In the genomic region with DNA sequence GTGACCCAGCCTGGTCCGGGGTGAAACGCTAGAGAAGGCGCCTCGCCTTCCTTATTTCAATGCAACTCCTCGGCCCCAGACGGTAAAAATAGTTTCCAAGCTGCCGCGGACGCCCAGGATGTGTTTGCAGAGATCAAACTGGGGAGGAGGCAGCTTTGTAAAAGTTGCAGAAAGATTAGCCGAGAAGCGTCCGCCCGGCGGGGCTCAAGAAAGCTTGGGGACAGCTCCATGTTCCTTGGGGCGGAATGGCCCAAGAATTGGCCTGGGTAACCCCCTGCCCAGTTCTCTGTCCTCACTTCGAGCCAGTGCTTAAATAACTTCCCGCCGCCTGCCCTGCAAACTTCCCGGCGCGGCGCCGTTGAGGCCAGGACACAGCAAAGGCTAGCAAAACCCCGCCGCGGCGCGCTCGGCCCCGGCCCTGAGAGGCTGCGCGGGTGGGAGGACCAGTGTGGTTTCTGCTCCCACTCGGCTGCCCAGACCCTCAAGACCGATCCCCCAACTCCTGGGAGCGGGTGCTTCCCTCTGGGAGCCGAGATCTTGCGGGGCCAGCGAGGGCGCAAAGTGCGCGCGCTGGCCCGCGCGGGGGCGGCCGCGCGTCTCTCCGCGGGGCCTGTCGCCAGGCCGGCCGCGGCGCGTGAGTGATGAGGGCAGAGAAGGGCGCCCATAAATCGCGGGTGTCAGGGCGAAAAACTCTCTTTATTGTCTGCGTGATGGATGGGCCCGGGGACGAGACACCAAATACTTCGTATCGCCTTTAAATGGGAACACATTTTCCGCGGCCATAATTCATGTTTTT, we compare ENCODE assay signal across 8 cellular contexts. TPM values are rescaled to one million over a fixed set of nuclear protein-coding genes. Genes with fewer than 3 reads are reported as not detected.
DNase-seq lines count a peak whose midpoint lies in the region; TF ChIP-seq lines count a peak whose summit lies in the region.

No MANE protein-coding gene starts in this region.

- no peaks in the 10 kb centered on the region for H3K9me3 ChIP-seq in mucosa of rectum (ENCODE audit: control insufficient read depth in 2 of 2, low read length in 2 of 2)

- peaks cover 5 to 16% of the 10 kb centered on the region in 2 donors for H3K4me1 ChIP-seq in mucosa of rectum (ENCODE audit: control insufficient read depth in 2 of 2, insufficient read depth in 2 of 2, low read length in 2 of 2)

- no peaks in the 10 kb centered on the region for H3K36me3 ChIP-seq in mucosa of rectum (ENCODE audit: control insufficient read depth in 2 of 2, insufficient read depth in 2 of 2, low read length in 2 of 2)

- no peak for TF ChIP-seq CTCF in LNCaP clone FGC (IDR thresholded peaks at IDR 0.05; ENCODE audit: control insufficient read depth, extremely low read depth, insufficient read depth)

- H3K4me3 ChIP-seq in LNCaP clone FGC (ENCODE audit: low read depth, low read length), result peak overlapping the region; percentile 79
- peak overlapping the region; percentile 74 to 82 for H3K4me3 ChIP-seq in mucosa of rectum (ENCODE audit: low read length in 2 of 2)

- peak overlapping the region in 1 of 2 donors; percentile 32 for H3K27ac ChIP-seq in mucosa of rectum (ENCODE audit: low read depth in 2 of 2, low read length in 2 of 2)

- DNase-seq in AG08395 (ENCODE audit: low spot score), result peak; percentile 32
- no peak for DNase-seq in LNCaP clone FGC (ENCODE audit: low read depth)
- peak; percentile 73 for DNase-seq in ecto neural progenitor cell (ENCODE audit: low spot score)
- DNase-seq in HuH-7 (ENCODE audit: low spot score), result no peak
- no peak for DNase-seq in SK-N-DZ (ENCODE audit: low spot score)
- DNase-seq in germinal center (ENCODE audit: low spot score), result no peak
- DNase-seq in activated effector memory CD4-positive, alpha-beta T cell treated with anti-CD3 and anti-CD28 coated beads, Interleukin-2, amount 50 U/mL, for 16 hours, result no peak

- H3K9ac ChIP-seq in mucosa of rectum (ENCODE audit: low read depth in 1 of 2, low read length in 2 of 2), result peak overlapping the region in 1 of 2 donors; percentile 47

- peaks cover 2 to 15% of the 10 kb centered on the region in 2 donors for H3K27me3 ChIP-seq in mucosa of rectum (ENCODE audit: control insufficient read depth in 2 of 2, insufficient read depth in 2 of 2, low read length in 2 of 2)

RNA-seq across cellular contexts. Expression of a gene that starts 6.3 kb away (rescaled TPM):
- polyA plus RNA-seq in SK-N-DZ (2014; cell fraction: cytosol; rRNA removed), result 8.0 and 12.9 TPM in 2 replicates
- 11.3 and 15.4 TPM in 2 replicates for polyA plus RNA-seq in SK-N-DZ (2014; cell fraction: nucleus; rRNA removed)

RNA-seq across cellular contexts. Expression of a gene that starts 23.5 kb away (rescaled TPM):
- 0.14 TPM in 1 of 2 replicates, not detected in the other for polyA plus RNA-seq in SK-N-DZ (2014; cell fraction: cytosol; rRNA removed)
- not detected in 2 replicates for polyA plus RNA-seq in SK-N-DZ (2014; cell fraction: nucleus; rRNA removed)

Comparison
In these comparisons a context has a peak if more than half of its experiments do, and no peak if none do; other contexts are left out.
1. DNase-seq: peak in AG08395 (single experiment) and ecto neural progenitor cell (single experiment); none in LNCaP clone FGC (single experiment), HuH-7 (single experiment), SK-N-DZ (single experiment), germinal center (single experiment) and activated effector memory CD4-positive, alpha-beta T cell treated with anti-CD3 and anti-CD28 coated beads, Interleukin-2, amount 50 U/mL, for 16 hours (single experiment).